Comparison of ENCODE assay signal across 12 cellular contexts in the genomic region with DNA sequence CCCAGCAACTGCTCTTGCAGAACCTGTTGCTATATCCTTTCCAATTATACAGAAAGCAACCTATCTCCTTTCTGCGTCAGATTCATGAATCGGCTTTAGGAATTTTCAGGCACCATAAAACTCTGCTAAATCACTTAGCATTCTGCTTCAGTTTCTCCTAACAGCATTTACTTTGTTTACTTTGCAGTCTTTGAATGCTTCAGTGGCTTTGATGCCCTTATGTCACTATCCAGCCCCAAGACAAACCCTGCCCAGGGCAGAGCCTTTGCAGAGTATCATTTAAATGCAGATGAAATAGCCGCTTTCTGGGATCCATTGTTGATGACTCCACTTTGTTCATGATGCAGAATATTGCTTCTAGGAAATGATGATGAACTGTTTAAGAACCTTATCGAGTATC. TPM values are rescaled to one million over a fixed set of nuclear protein-coding genes. Genes with fewer than 3 reads are reported as not detected.
"Had no signal": no experiment of that assay in that cellular context is flagged by ENCODE, and none has a peak within 500 bp of the region (broad histone marks: within the 10 kb centered on the region; RNA-seq: fewer than 3 reads in every experiment).

No MANE protein-coding gene starts in this region.

- H3K9me3 ChIP-seq: esophagus squamous epithelium had no signal

- H3K27me3 Mint-ChIP-seq: activated CD4-positive, alpha-beta memory T cell treated with anti-CD3 and anti-CD28 coated beads for 36 hours; activated naive CD8-positive, alpha-beta T cell treated with anti-CD3 and anti-CD28 coated beads, Interleukin-2, amount 10 ng/mL, durations not matched to agents 7 days and 5 days; progenitor cell of endocrine pancreas had no signal

- ATAC-seq: activated T-cell treated with anti-CD3 and anti-CD28 coated beads, Interleukin-2, amount 50 U/mL, for 4 hours; right cardiac atrium had no signal

- H3K4me1 Mint-ChIP-seq: activated naive CD8-positive, alpha-beta T cell treated with anti-CD3 and anti-CD28 coated beads, Interleukin-2, amount 10 ng/mL, durations not matched to agents 7 days and 5 days; mesothelial cell of epicardium had no signal

- DNase-seq: activated CD4-positive, alpha-beta memory T cell treated with anti-CD3 and anti-CD28 coated beads for 36 hours; activated naive CD8-positive, alpha-beta T cell treated with anti-CD3 and anti-CD28 coated beads, Interleukin-2, amount 10 ng/mL, durations not matched to agents 7 days and 5 days; activated T-cell treated with anti-CD3 and anti-CD28 coated beads, Interleukin-2, amount 50 U/mL, for 4 hours; anterior cingulate cortex; esophagus squamous epithelium; foreskin fibroblast; right cardiac atrium; transverse colon had no signal

- H3K4me1 ChIP-seq: esophagus squamous epithelium, transverse colon had no signal

- H3K27me3 ChIP-seq: esophagus squamous epithelium, transverse colon had no signal

- H3K4me3 Mint-ChIP-seq: activated CD4-positive, alpha-beta memory T cell treated with anti-CD3 and anti-CD28 coated beads for 36 hours; activated naive CD8-positive, alpha-beta T cell treated with anti-CD3 and anti-CD28 coated beads, Interleukin-2, amount 10 ng/mL, durations not matched to agents 7 days and 5 days; activated T-cell treated with anti-CD3 and anti-CD28 coated beads, Interleukin-2, amount 50 U/mL, for 4 hours; mesothelial cell of epicardium had no signal

- H3K27ac ChIP-seq: esophagus squamous epithelium, transverse colon had no signal

- H3K4me2 ChIP-seq: smooth muscle cell had no signal

- H3K36me3 ChIP-seq: esophagus squamous epithelium, transverse colon had no signal

- H3K9me3 Mint-ChIP-seq: activated CD4-positive, alpha-beta memory T cell treated with anti-CD3 and anti-CD28 coated beads for 36 hours; activated naive CD8-positive, alpha-beta T cell treated with anti-CD3 and anti-CD28 coated beads, Interleukin-2, amount 10 ng/mL, durations not matched to agents 7 days and 5 days; activated T-cell treated with anti-CD3 and anti-CD28 coated beads, Interleukin-2, amount 50 U/mL, for 4 hours had no signal

- H3K27ac Mint-ChIP-seq: activated CD4-positive, alpha-beta memory T cell treated with anti-CD3 and anti-CD28 coated beads for 36 hours; activated naive CD8-positive, alpha-beta T cell treated with anti-CD3 and anti-CD28 coated beads, Interleukin-2, amount 10 ng/mL, durations not matched to agents 7 days and 5 days; mesothelial cell of epicardium; progenitor cell of endocrine pancreas had no signal

- H3K36me3 Mint-ChIP-seq: activated CD4-positive, alpha-beta memory T cell treated with anti-CD3 and anti-CD28 coated beads for 36 hours; activated naive CD8-positive, alpha-beta T cell treated with anti-CD3 and anti-CD28 coated beads, Interleukin-2, amount 10 ng/mL, durations not matched to agents 7 days and 5 days; mesothelial cell of epicardium had no signal

- H3K4me3 ChIP-seq: esophagus squamous epithelium, smooth muscle cell, transverse colon had no signal

RNA-seq across cellular contexts. Expression of gene SLITRK1, which starts 43.1 kb away (rescaled TPM):
- total RNA-seq: activated CD4-positive, alpha-beta memory T cell treated with anti-CD3 and anti-CD28 coated beads for 36 hours; activated naive CD8-positive, alpha-beta T cell treated with anti-CD3 and anti-CD28 coated beads, Interleukin-2, amount 10 ng/mL, durations not matched to agents 7 days and 5 days; activated T-cell treated with anti-CD3 and anti-CD28 coated beads, Interleukin-2, amount 50 U/mL, for 4 hours; esophagus squamous epithelium; lower leg skin; right cardiac atrium; smooth muscle cell had no signal
- polyA plus RNA-seq: right cardiac atrium, smooth muscle cell had no signal
